Comparison of ENCODE assay signal across 10 cellular contexts in the genomic region with DNA sequence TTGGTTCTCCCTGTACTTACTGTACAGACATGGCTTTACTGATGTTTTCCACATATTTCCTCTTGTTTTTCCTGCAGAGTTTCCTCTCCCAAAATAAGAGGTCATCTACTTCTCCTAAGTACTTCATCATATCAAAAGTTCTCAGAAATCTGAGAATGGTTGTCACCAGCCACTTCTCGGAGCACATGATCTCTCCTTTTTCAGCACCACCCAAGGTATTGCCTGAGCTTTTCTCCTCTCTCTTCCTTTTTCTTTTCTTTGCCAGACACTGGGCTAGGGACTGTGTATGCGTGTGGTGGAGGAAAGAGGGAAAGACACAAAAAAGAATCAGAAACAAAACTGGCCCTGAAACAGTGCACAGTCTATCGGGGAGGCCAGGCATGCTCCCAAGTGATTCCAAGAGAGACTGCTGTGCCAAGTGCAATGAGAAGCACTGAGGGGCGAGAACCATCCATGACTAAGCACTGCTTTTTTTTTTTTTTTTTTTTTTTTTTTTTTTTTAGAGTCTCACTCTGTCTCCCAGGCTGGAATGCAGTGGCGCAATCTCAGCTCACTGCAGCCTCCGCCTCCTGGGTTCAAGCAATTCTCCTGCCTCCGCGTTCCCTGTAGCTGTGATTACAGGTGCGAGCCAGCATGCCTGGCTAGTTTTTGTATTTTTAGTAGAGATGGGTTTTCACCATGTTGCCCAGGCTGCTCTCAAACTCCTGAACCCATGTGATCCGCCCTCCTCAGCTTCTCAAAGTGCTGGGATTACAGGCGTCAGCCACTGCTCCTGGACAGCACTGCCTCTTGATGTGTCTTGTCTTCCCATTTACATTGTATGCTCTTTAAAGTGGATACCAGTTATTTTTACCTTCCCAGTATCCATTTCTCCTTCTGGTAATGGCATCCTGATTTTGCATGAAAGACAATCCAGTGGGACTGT.
DNase-seq lines count a peak whose midpoint lies in the region; ATAC-seq, FAIRE-seq and TF ChIP-seq lines count a peak whose summit lies in the region.
"Had no signal": no experiment of that assay in that cellular context is flagged by ENCODE, and none has a peak within 500 bp of the region (broad histone marks: within the 10 kb centered on the region; RNA-seq: fewer than 3 reads in every experiment).

No MANE protein-coding gene starts in this region.

- FAIRE-seq in astrocyte (lab: Jason Lieb, UNC) = no peak

- H3K4me1 Mint-ChIP-seq in astrocyte (ENCODE audit: low read depth, unreplicated experiment) = peaks cover 31% of the 10 kb centered on the region
- H3K4me1 Mint-ChIP-seq in type B pancreatic cell (ENCODE audit: unreplicated experiment) = no peaks in the 10 kb centered on the region
- H3K4me1 Mint-ChIP-seq: central memory CD8-positive, alpha-beta T cell had no signal

- peak overlapping the region; percentile 32 for H3K27ac ChIP-seq in astrocyte (ENCODE audit: low read depth, low read length)
- H3K27ac ChIP-seq: right lobe of liver had no signal

- H4K20me1 ChIP-seq in astrocyte (ENCODE audit: insufficient read depth, low read length) = no peaks in the 10 kb centered on the region

- H3K9me3 ChIP-seq in astrocyte (ENCODE audit: insufficient read depth, low read depth, low read length) = no peaks in the 10 kb centered on the region
- H3K9me3 ChIP-seq: right lobe of liver had no signal

- H3K4me1 ChIP-seq in astrocyte (ENCODE audit: insufficient read depth, low read length) = peaks cover 17% of the 10 kb centered on the region
- H3K4me1 ChIP-seq: right lobe of liver had no signal

- H3K79me2 ChIP-seq in astrocyte (ENCODE audit: insufficient read depth, low read length) = no peaks in the 10 kb centered on the region

- TF ChIP-seq CTCF in astrocyte (IDR thresholded peaks at IDR 0.05; ENCODE audit: insufficient read depth, low read depth, low read length) (no peak), type B pancreatic cell (conservative IDR thresholded peaks at IDR 0.05) (no peak)

- H3K27ac Mint-ChIP-seq in astrocyte (ENCODE audit: unreplicated experiment) (no peak overlapping the region), type B pancreatic cell (no peak overlapping the region)

- no peaks in the 10 kb centered on the region for H3K27me3 ChIP-seq in astrocyte (ENCODE audit: insufficient read depth, low read length)
- H3K27me3 ChIP-seq: right lobe of liver had no signal

- H2AFZ ChIP-seq in astrocyte (ENCODE audit: low read depth, low read length) = peak overlapping the region; percentile 54

- H3K36me3 Mint-ChIP-seq in astrocyte (ENCODE audit: low read depth, unreplicated experiment) = peaks cover 2% of the 10 kb centered on the region
- H3K36me3 Mint-ChIP-seq in type B pancreatic cell = no peaks in the 10 kb centered on the region

- H3K4me3 Mint-ChIP-seq in astrocyte (ENCODE audit: unreplicated experiment) = no peak overlapping the region
- no peak overlapping the region for H3K4me3 Mint-ChIP-seq in type B pancreatic cell
- H3K4me3 Mint-ChIP-seq: central memory CD8-positive, alpha-beta T cell had no signal

- H3K27me3 Mint-ChIP-seq in astrocyte (ENCODE audit: low read depth, unreplicated experiment) = no peaks in the 10 kb centered on the region
- no peaks in the 10 kb centered on the region for H3K27me3 Mint-ChIP-seq in type B pancreatic cell
- H3K27me3 Mint-ChIP-seq: central memory CD8-positive, alpha-beta T cell had no signal

- peak overlapping the region; percentile 53 for H3K4me2 ChIP-seq in astrocyte (ENCODE audit: low read length)

- H3K36me3 ChIP-seq in astrocyte (ENCODE audit: insufficient read depth, low read length) = no peaks in the 10 kb centered on the region
- H3K36me3 ChIP-seq: right lobe of liver had no signal

- H3K9me3 Mint-ChIP-seq in astrocyte (ENCODE audit: unreplicated experiment) = no peaks in the 10 kb centered on the region
- no peaks in the 10 kb centered on the region for H3K9me3 Mint-ChIP-seq in type B pancreatic cell
- H3K9me3 Mint-ChIP-seq: central memory CD8-positive, alpha-beta T cell had no signal

- ATAC-seq in left cardiac atrium (peak; percentile 95 to 96), HG02759 (IDR thresholded peaks at IDR 0.05; ENCODE audit: unreplicated experiment) (no peak)

- peak overlapping the region; percentile 32 for H3K9ac ChIP-seq in astrocyte (ENCODE audit: low read length)

- intact Hi-C loops in left cardiac atrium (cut with DNase I) = no loop called here

- peak; percentile 60 for DNase-seq in GM04503 (ENCODE audit: low read depth)
- DNase-seq in astrocyte (ENCODE audit: low read depth) = peak; percentile 84
- DNase-seq in left cardiac atrium = peak; percentile 60
- peak; percentile 69 for DNase-seq in skeletal muscle cell (ENCODE audit: low read depth)
- no peak for DNase-seq in cortex of kidney (lab: John Stamatoyannopoulos, UW)
- no peak for DNase-seq in GOT3 (lab: John Stamatoyannopoulos, UW)
- DNase-seq in type B pancreatic cell (ENCODE audit: extremely low spot score, unreplicated experiment) = no peak
- DNase-seq: right lobe of liver had no signal

- H3K4me3 ChIP-seq in astrocyte (ENCODE audit: insufficient read depth, low read depth, low read length) (no peak overlapping the region), skeletal muscle cell (ENCODE audit: low read depth, low read length) (no peak overlapping the region)
- H3K4me3 ChIP-seq: right lobe of liver had no signal

Comparison
In these comparisons a context has a peak if more than half of its experiments do, and no peak if none do; other contexts are left out.
1. DNase-seq: peak in GM04503 (single experiment), astrocyte (single experiment), left cardiac atrium (single experiment) and skeletal muscle cell (single experiment); none in cortex of kidney (single experiment), GOT3 (single experiment) and type B pancreatic cell (single experiment).